Comparison of ENCODE assay signal across 30 cellular contexts in genomic region chr6:37200085-37200484, GRCh38. TPM values are rescaled to one million over a fixed set of nuclear protein-coding genes. Genes with fewer than 3 reads are reported as not detected.
"Had no signal": no experiment of that assay in that cellular context is flagged by ENCODE, and none has a peak within 500 bp of the region (broad histone marks: within the 10 kb centered on the region; RNA-seq: fewer than 3 reads in every experiment).

No MANE protein-coding gene starts in this region.

- FAIRE-seq: TTC549 had no signal

- ATAC-seq: Panc1, Right ventricle myocardium inferior had no signal

- DNase-seq: activated B cell treated with CpG ODN at 0.5 μM for 24 hours; activated CD4-positive, alpha-beta T cell treated with anti-CD3 and anti-CD28 coated beads for 1 hour; activated CD4-positive, alpha-beta T cell treated with anti-CD3 and anti-CD28 coated beads, Interleukin-2, amount 10 ng/mL, durations not matched to agents 24 days and 14 days; activated CD4-positive, alpha-beta T cell treated with anti-CD3 and anti-CD28 coated beads, Interleukin-2, amount 50 U/mL, for 48 hours; activated effector memory CD4-positive, alpha-beta T cell treated with Interleukin-2 at 50 U/mL for 16 hours; activated naive CD4-positive, alpha-beta T cell; activated T-cell treated with anti-CD3 and anti-CD28 coated beads, Interleukin-2, amount 50 U/mL, for 1 hour; anterior cingulate cortex; colonic mucosa; MG63; MV-4-11; NCI-H1105; NCI-H1436; NCI-H1694 treated with DMSO at 0.1 percent for 48 hours; NCI-H2029 treated with DMSO at 0.1 percent for 48 hours; NCI-H446 treated with DMSO at 0.1 percent for 48 hours; NCI-H524 treated with DMSO at 0.1 percent for 48 hours; NCI-H748 treated with DMSO at 0.1 percent for 48 hours; OCI-M1; RPMI8226; SJCRH30; SK-N-SH; T-helper 1 cell; T-helper 9 cell had no signal

- H3K36me3 ChIP-seq: adrenal gland, colonic mucosa, MG63, SJCRH30 had no signal

- H3K9ac ChIP-seq: KMS-11, SK-N-SH had no signal

- H3K9me3 ChIP-seq: adrenal gland, colonic mucosa, MG63, SJCRH30, SK-N-SH had no signal

- H3K4me1 ChIP-seq: colonic mucosa had no signal

- H3K4me2 ChIP-seq: KMS-11, SK-N-SH had no signal

- H3K27ac ChIP-seq: adrenal gland, colonic mucosa, KMS-11, SJCRH30 had no signal

- H3K27me3 ChIP-seq: adrenal gland, colonic mucosa, MG63 had no signal

- H3K4me3 ChIP-seq: adrenal gland, colonic mucosa, MG63, SJCRH30 had no signal

RNA-seq across cellular contexts. Expression of gene TMEM217, which starts 57.9 kb away (rescaled TPM):
- polyA plus RNA-seq: IgD-negative memory B cell had no signal
